8 cellular contexts compared by ENCODE assay signal in genomic region chr1:243253211-243253926, GRCh38. TPM values are rescaled to one million over a fixed set of nuclear protein-coding genes. Genes with fewer than 3 reads are reported as not detected.
DNase-seq lines count a peak whose midpoint lies in the region; ATAC-seq, FAIRE-seq and TF ChIP-seq lines count a peak whose summit lies in the region.

No MANE protein-coding gene starts in this region.

- ATAC-seq in activated CD4-positive, alpha-beta T cell treated with anti-CD3 and anti-CD28 coated beads for 36 hours: no peak

- H3K27ac ChIP-seq in esophagus muscularis mucosa (replicated peaks in 1 of 4): peak overlapping the region; percentile 91 to 98 (median 97)

- in situ Hi-C loops in SK-MEL-5 (cut with HindIII; ENCODE audit: low pct_unique_long_range_greater_than_20kb, low sequenced_read_pairs): no loop called here

- 9% methylated on average over 8 of the region's 8 CpGs for WGBS in esophagus muscularis mucosa

- peaks cover 2% of the 10 kb centered on the region for H3K36me3 Mint-ChIP-seq in activated CD4-positive, alpha-beta T cell treated with anti-CD3 and anti-CD28 coated beads for 36 hours (ENCODE audit: low read depth)

- CTCF ChIA-PET in activated CD4-positive, alpha-beta T cell treated with anti-CD3 and anti-CD28 coated beads for 36 hours (lab: Charles Lee): interaction anchor here (0.7 to 1.2 kb wide), 3 partner anchors 10 to 34 kb away, joined by 3 read pairs; no protein-coding TSS in a partner anchor

- H3K4me1 Mint-ChIP-seq in activated CD4-positive, alpha-beta T cell treated with anti-CD3 and anti-CD28 coated beads for 36 hours: peaks cover 34% of the 10 kb centered on the region

- POLR2A ChIA-PET in activated CD4-positive, alpha-beta T cell treated with anti-CD3 and anti-CD28 coated beads for 36 hours (lab: Charles Lee): no interaction called here

- peak overlapping the region; percentile 79 to 99 (median 90) for H3K4me3 ChIP-seq in esophagus muscularis mucosa

- H3K27me3 Mint-ChIP-seq in activated CD4-positive, alpha-beta T cell treated with anti-CD3 and anti-CD28 coated beads for 36 hours: no peaks in the 10 kb centered on the region

- no peaks in the 10 kb centered on the region for H3K27me3 ChIP-seq in esophagus muscularis mucosa

- no peaks in the 10 kb centered on the region for H3K9me3 Mint-ChIP-seq in activated CD4-positive, alpha-beta T cell treated with anti-CD3 and anti-CD28 coated beads for 36 hours (ENCODE audit: low read depth)

- no peak for TF ChIP-seq EP300 in esophagus muscularis mucosa (IDR thresholded peaks at IDR 0.05)

- H3K4me3 Mint-ChIP-seq in activated CD4-positive, alpha-beta T cell treated with anti-CD3 and anti-CD28 coated beads for 36 hours: peak overlapping the region; percentile 100

- no peak for TF ChIP-seq POLR2A in esophagus muscularis mucosa (IDR thresholded peaks at IDR 0.05; ENCODE audit: low read depth)

- no peak for DNase-seq in activated CD4-positive, alpha-beta T cell treated with anti-CD3 and anti-CD28 coated beads for 36 hours
- no peak for DNase-seq in activated CD4-positive, alpha-beta T cell treated with anti-CD3 and anti-CD28 coated beads for 4 hours
- DNase-seq in SK-MEL-5 (ENCODE audit: low read depth, low spot score) (peak; percentile 6), esophagus muscularis mucosa (ENCODE audit: extremely low spot score) (no peak), pons (ENCODE audit: low spot score) (peak; percentile 59), activated gamma-delta T cell (lab: John Stamatoyannopoulos, UW) (no peak), urothelium cell line (ENCODE audit: low spot score) (no peak), NCI-H1436 treated with DMSO at 0.1 percent for 48 hours (lab: John Stamatoyannopoulos, UW) (no peak)

- no peak for FAIRE-seq in urothelium cell line (lab: Jason Lieb, UNC)

- H3K36me3 ChIP-seq in esophagus muscularis mucosa: peaks cover 0 to 3% (median 0%) of the 10 kb centered on the region in 4 donors

- TF ChIP-seq CTCF in esophagus muscularis mucosa (IDR thresholded peaks at IDR 0.05): no peak

- intact Hi-C loops in activated CD4-positive, alpha-beta T cell treated with anti-CD3 and anti-CD28 coated beads for 36 hours (cut with DNase I, micrococcal nuclease): loop anchor here (10.0 kb wide), 4 partner anchors 1579 to 1739 kb away; partner anchors contain the start of genes FH (in 2 of the 2) and HNRNPU (in 1 of the 2)
- intact Hi-C loops in esophagus muscularis mucosa (cut with DNase I): loop anchor here (10.0 kb wide), 1 partner anchor 591 kb away; no protein-coding TSS in a partner anchor

- peak overlapping the region; percentile 78 for H3K27ac Mint-ChIP-seq in activated CD4-positive, alpha-beta T cell treated with anti-CD3 and anti-CD28 coated beads for 36 hours

- no peaks in the 10 kb centered on the region for H3K9me3 ChIP-seq in esophagus muscularis mucosa

- H3K4me1 ChIP-seq in esophagus muscularis mucosa: peaks cover 27 to 64% (median 52%) of the 10 kb centered on the region in 4 donors

RNA-seq across cellular contexts. Expression of gene CEP170, which starts 1.7 kb away (rescaled TPM):
- 10 to 100 TPM; 54.5 to 56.7 TPM for total RNA-seq in activated CD4-positive, alpha-beta T cell treated with anti-CD3 and anti-CD28 coated beads for 36 hours
- 101 and 107 TPM in 2 replicates for total RNA-seq in SK-MEL-5 (2014; rRNA removed; shearing (Covaris generic))
- 46.9 and 76.4 TPM in 2 replicates for polyA plus RNA-seq in SK-MEL-5 (2015; cell fraction: cytosol; rRNA removed)
- 186 and 189 TPM in 2 replicates for polyA plus RNA-seq in SK-MEL-5 (2015; cell fraction: nucleus; rRNA removed)
- 10 to 100 TPM; 22.2 to 36.0 (median 30.9) TPM for total RNA-seq in esophagus muscularis mucosa

RNA-seq across cellular contexts. Expression of gene SDCCAG8, which starts 2.5 kb away (rescaled TPM):
- total RNA-seq in activated CD4-positive, alpha-beta T cell treated with anti-CD3 and anti-CD28 coated beads for 36 hours: 10 to 100 TPM; 26.4 to 26.5 TPM
- total RNA-seq in SK-MEL-5 (2014; rRNA removed; shearing (Covaris generic)): 23.6 and 30.4 TPM in 2 replicates
- 26.6 and 30.4 TPM in 2 replicates for polyA plus RNA-seq in SK-MEL-5 (2015; cell fraction: cytosol; rRNA removed)
- polyA plus RNA-seq in SK-MEL-5 (2015; cell fraction: nucleus; rRNA removed): 18.6 and 28.5 TPM in 2 replicates
- 10 to 100 TPM; 24.5 to 52.7 (median 31.7) TPM for total RNA-seq in esophagus muscularis mucosa

Comparison
In these comparisons a context has a peak if more than half of its experiments do, and no peak if none do; other contexts are left out.
1. DNase-seq: peak in SK-MEL-5 (single experiment) and pons (single experiment); none in activated CD4-positive, alpha-beta T cell treated with anti-CD3 and anti-CD28 coated beads for 36 hours (single experiment), activated CD4-positive, alpha-beta T cell treated with anti-CD3 and anti-CD28 coated beads for 4 hours (0 of 2), esophagus muscularis mucosa (single experiment), activated gamma-delta T cell (single experiment), urothelium cell line (single experiment) and NCI-H1436 treated with DMSO at 0.1 percent for 48 hours (single experiment).